ENCODE assay signal across 8 cellular contexts in genomic region chr9:77177143-77177893, GRCh38. TPM values are rescaled to one million over a fixed set of nuclear protein-coding genes. Genes with fewer than 3 reads are reported as not detected.
DNase-seq lines count a peak whose midpoint lies in the region; ATAC-seq and TF ChIP-seq lines count a peak whose summit lies in the region.

VPS13A (plus strand) TSS chr9:77177534; CDS start chr9:77177705, 171 bp downstream.

- H3K27ac ChIP-seq in angular gyrus (ENCODE audit: low read depth, low read length) (peak within 1 kb of the TSS; percentile 66), right cardiac atrium (ENCODE audit: low read length) (peak within 1 kb of the TSS; percentile 71), rectal smooth muscle tissue (ENCODE audit: low read depth, low read length) (peak within 1 kb of the TSS; percentile 89), aorta (ENCODE audit: low read depth in 1 of 2, low read length in 2 of 2) (peak within 1 kb of the TSS; percentile 19 to 49)

- ATAC-seq in HG02885 (IDR thresholded peaks at IDR 0.05; ENCODE audit: poor library complexity, unreplicated experiment), result peak; percentile 88
- ATAC-seq in right cardiac atrium, result peak; percentile 97
- peak; percentile 97 for ATAC-seq in aorta (ENCODE audit: low FRiP score)

- peaks cover 15% of the 10 kb centered on the region for H3K27me3 Mint-ChIP-seq in T-helper 1 cell treated with Interleukin-12 subunit alpha and Interleukin-12 subunit beta and Interleukin-4 antibody, amounts not matched to agents 30 μg/mL and 1 μg/mL, for 36 hours (ENCODE audit: low read depth)

- WGBS in right cardiac atrium, result under 1% methylated on average over 89 of the region's 89 CpGs
- 0% methylated on average over 60 to 89 of the region's 89 CpGs for WGBS in aorta, 2 donors

- H3K36me3 ChIP-seq in rectal smooth muscle tissue (ENCODE audit: control insufficient read depth, insufficient read depth, low read length) (no peaks in the 10 kb centered on the region), aorta (ENCODE audit: control insufficient read depth in 1 of 2, insufficient read depth in 2 of 2, low read length in 1 of 2) (no peaks in the 10 kb centered on the region)

- H3K27me3 ChIP-seq in right cardiac atrium (ENCODE audit: control insufficient read depth, insufficient read depth) (no peaks in the 10 kb centered on the region), rectal smooth muscle tissue (ENCODE audit: control insufficient read depth, insufficient read depth, low read length) (no peaks in the 10 kb centered on the region), aorta (ENCODE audit: control insufficient read depth in 1 of 2, insufficient read depth in 2 of 2, low read length in 1 of 2) (no peaks in the 10 kb centered on the region)

- H3K4me3 ChIP-seq in right cardiac atrium (ENCODE audit: low read length) (peak within 1 kb of the TSS; percentile 65), rectal smooth muscle tissue (ENCODE audit: low read length) (peak within 1 kb of the TSS; percentile 97), aorta (ENCODE audit: low read length in 2 of 2) (peak within 1 kb of the TSS; percentile 14 to 50)

- H3K9me3 Mint-ChIP-seq in T-helper 1 cell treated with Interleukin-12 subunit alpha and Interleukin-12 subunit beta and Interleukin-4 antibody, amounts not matched to agents 30 μg/mL and 1 μg/mL, for 36 hours, result no peaks in the 10 kb centered on the region

- H3K36me3 Mint-ChIP-seq in T-helper 1 cell treated with Interleukin-12 subunit alpha and Interleukin-12 subunit beta and Interleukin-4 antibody, amounts not matched to agents 30 μg/mL and 1 μg/mL, for 36 hours (ENCODE audit: low read depth), result no peaks in the 10 kb centered on the region

- H3K4me3 Mint-ChIP-seq in T-helper 1 cell treated with Interleukin-12 subunit alpha and Interleukin-12 subunit beta and Interleukin-4 antibody, amounts not matched to agents 30 μg/mL and 1 μg/mL, for 36 hours, result peak within 1 kb of the TSS; percentile 95

- peaks cover 23% of the 10 kb centered on the region for H3K4me1 Mint-ChIP-seq in T-helper 1 cell treated with Interleukin-12 subunit alpha and Interleukin-12 subunit beta and Interleukin-4 antibody, amounts not matched to agents 30 μg/mL and 1 μg/mL, for 36 hours (ENCODE audit: low read depth)

- no peaks in the 10 kb centered on the region for H3K9me3 ChIP-seq in right cardiac atrium (ENCODE audit: control insufficient read depth, low read length)
- no peaks in the 10 kb centered on the region for H3K9me3 ChIP-seq in aorta (ENCODE audit: control insufficient read depth, low read length)

- DNase-seq in NCI-H1694 (lab: John Stamatoyannopoulos, UW) (peak; percentile 87), right cardiac atrium (peak; percentile 97 to 98 (median 97)), aorta (peak; percentile 95 to 98)

- peak within 1 kb of the TSS; percentile 93 for H3K27ac Mint-ChIP-seq in T-helper 1 cell treated with Interleukin-12 subunit alpha and Interleukin-12 subunit beta and Interleukin-4 antibody, amounts not matched to agents 30 μg/mL and 1 μg/mL, for 36 hours

- peak; percentile 74 for TF ChIP-seq POLR2A in GM15510 (IDR thresholded peaks at IDR 0.05; ENCODE audit: borderline replicate concordance, extremely low read depth, insufficient read length)

- intact Hi-C loops in right cardiac atrium (cut with DNase I) (loop anchor here in 1 of 4 donors (10.0 kb wide), 1 partner anchor 47 kb away; no protein-coding TSS in a partner anchor), aorta (cut with DNase I) (loop anchor here in 1 of 2 donors (5.0 to 10.0 kb wide), 2 partner anchors 40 to 87 kb away; no protein-coding TSS in a partner anchor)

- H3K9ac ChIP-seq in rectal smooth muscle tissue (ENCODE audit: low read length), result peak within 1 kb of the TSS; percentile 73

- H3K4me1 ChIP-seq in right cardiac atrium (ENCODE audit: control insufficient read depth, insufficient read depth, low read length) (no peaks in the 10 kb centered on the region), rectal smooth muscle tissue (ENCODE audit: control insufficient read depth, insufficient read depth, low read length) (peaks cover 6% of the 10 kb centered on the region), aorta (ENCODE audit: control insufficient read depth in 1 of 2, insufficient read depth in 2 of 2, low read length in 2 of 2) (no peaks in the 10 kb centered on the region)

RNA-seq across cellular contexts. Expression of gene VPS13A, which starts in this region (rescaled TPM):
- total RNA-seq in right cardiac atrium (10 to 100 TPM; 39.8 to 47.2 (median 44.5) TPM), aorta (10 to 100 TPM; 43.7 to 46.1 TPM)
- polyA plus RNA-seq in right cardiac atrium (18.7 TPM), aorta (10 to 100 TPM in 1 of 2 donors, 1 to 10 TPM in 1; 6.6 to 21.5 TPM)

Comparison
In these comparisons a context has a peak if more than half of its experiments do, and no peak if none do; other contexts are left out.
1. Peak in every context shown above with its lines: DNase-seq, ATAC-seq, H3K4me3 ChIP-seq and H3K27ac ChIP-seq.
2. H3K27ac ChIP-seq: peak in every context shown above with its lines; median percentile 89 in rectal smooth muscle tissue; 71 in right cardiac atrium; 66 in angular gyrus; 34 in aorta.
3. H3K4me3 ChIP-seq: peak in every context shown above with its lines; median percentile 97 in rectal smooth muscle tissue; 65 in right cardiac atrium; 32 in aorta.